In genomic region chr16:83701494-83701893, GRCh38 we compare ENCODE assay signal across 1 cellular context.
TF ChIP-seq lines count a peak whose summit lies in the region.

No MANE protein-coding gene starts in this region.

TF ChIP-seq in HepG2, 621 proteins besides CTCF, POLR2A, EP300 and RAD21 (continued from another document and continues in another):
- no peak for TF ChIP-seq NFE2L1 (CRISPR knock-in tag; IDR thresholded peaks at IDR 0.05; ENCODE audit: borderline replicate concordance)
- TF ChIP-seq ZNF432 (CRISPR knock-in tag; IDR thresholded peaks at IDR 0.05; ENCODE audit: borderline replicate concordance): no peak
- TF ChIP-seq EEA1 (CRISPR knock-in tag; IDR thresholded peaks at IDR 0.05; ENCODE audit: borderline replicate concordance): no peak
- TF ChIP-seq HMG20B (CRISPR knock-in tag; conservative IDR thresholded peaks at IDR 0.05): no peak
- TF ChIP-seq ZBTB21 (CRISPR knock-in tag; IDR thresholded peaks at IDR 0.05): no peak
- no peak for TF ChIP-seq SYNCRIP (IDR thresholded peaks at IDR 0.05; ENCODE audit: insufficient read depth, low read depth, low read length)
- TF ChIP-seq, protein P1, sequence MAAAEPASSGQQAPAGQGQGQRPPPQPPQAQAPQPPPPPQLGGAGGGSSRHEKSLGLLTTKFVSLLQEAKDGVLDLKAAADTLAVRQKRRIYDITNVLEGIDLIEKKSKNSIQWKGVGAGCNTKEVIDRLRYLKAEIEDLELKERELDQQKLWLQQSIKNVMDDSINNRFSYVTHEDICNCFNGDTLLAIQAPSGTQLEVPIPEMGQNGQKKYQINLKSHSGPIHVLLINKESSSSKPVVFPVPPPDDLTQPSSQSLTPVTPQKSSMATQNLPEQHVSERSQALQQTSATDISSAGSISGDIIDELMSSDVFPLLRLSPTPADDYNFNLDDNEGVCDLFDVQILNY (CRISPR knock-in tag; conservative IDR thresholded peaks at IDR 0.05): no peak
- TF ChIP-seq, protein P2, sequence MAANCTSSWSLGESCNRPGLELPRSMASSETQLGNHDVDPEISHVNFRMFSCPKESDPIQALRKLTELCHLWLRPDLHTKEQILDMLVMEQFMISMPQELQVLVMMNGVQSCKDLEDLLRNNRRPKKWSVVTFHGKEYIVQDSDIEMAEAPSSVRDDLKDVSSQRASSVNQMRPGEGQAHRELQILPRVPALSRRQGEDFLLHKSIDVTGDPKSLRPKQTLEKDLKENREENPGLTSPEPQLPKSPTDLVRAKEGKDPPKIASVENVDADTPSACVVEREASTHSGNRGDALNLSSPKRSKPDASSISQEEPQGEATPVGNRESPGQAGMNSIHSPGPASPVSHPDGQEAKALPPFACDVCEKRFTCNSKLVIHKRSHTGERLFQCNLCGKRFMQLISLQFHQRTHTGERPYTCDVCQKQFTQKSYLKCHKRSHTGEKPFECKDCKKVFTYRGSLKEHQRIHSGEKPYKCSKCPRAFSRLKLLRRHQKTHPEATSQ (CRISPR knock-in tag; IDR thresholded peaks at IDR 0.05; ENCODE audit: borderline replicate concordance): 0 out of 2 replicates have a peak, but pooled peaks have one; percentile 35
- no peak for TF ChIP-seq FOXC1 (CRISPR knock-in tag; IDR thresholded peaks at IDR 0.05; ENCODE audit: borderline replicate concordance)
- TF ChIP-seq IKZF4 (CRISPR knock-in tag; IDR thresholded peaks at IDR 0.05; ENCODE audit: borderline replicate concordance, low read depth, not compliant biosample characterization): no peak
- TF ChIP-seq HOXA3 (CRISPR knock-in tag; IDR thresholded peaks at IDR 0.05): no peak
- TF ChIP-seq ZNF33A (CRISPR knock-in tag; IDR thresholded peaks at IDR 0.05; ENCODE audit: borderline replicate concordance): no peak
- 0 out of 2 replicates have a peak, but pooled peaks have one; percentile 43 for TF ChIP-seq ZNF224 (CRISPR knock-in tag; IDR thresholded peaks at IDR 0.05)
- TF ChIP-seq, protein P3, sequence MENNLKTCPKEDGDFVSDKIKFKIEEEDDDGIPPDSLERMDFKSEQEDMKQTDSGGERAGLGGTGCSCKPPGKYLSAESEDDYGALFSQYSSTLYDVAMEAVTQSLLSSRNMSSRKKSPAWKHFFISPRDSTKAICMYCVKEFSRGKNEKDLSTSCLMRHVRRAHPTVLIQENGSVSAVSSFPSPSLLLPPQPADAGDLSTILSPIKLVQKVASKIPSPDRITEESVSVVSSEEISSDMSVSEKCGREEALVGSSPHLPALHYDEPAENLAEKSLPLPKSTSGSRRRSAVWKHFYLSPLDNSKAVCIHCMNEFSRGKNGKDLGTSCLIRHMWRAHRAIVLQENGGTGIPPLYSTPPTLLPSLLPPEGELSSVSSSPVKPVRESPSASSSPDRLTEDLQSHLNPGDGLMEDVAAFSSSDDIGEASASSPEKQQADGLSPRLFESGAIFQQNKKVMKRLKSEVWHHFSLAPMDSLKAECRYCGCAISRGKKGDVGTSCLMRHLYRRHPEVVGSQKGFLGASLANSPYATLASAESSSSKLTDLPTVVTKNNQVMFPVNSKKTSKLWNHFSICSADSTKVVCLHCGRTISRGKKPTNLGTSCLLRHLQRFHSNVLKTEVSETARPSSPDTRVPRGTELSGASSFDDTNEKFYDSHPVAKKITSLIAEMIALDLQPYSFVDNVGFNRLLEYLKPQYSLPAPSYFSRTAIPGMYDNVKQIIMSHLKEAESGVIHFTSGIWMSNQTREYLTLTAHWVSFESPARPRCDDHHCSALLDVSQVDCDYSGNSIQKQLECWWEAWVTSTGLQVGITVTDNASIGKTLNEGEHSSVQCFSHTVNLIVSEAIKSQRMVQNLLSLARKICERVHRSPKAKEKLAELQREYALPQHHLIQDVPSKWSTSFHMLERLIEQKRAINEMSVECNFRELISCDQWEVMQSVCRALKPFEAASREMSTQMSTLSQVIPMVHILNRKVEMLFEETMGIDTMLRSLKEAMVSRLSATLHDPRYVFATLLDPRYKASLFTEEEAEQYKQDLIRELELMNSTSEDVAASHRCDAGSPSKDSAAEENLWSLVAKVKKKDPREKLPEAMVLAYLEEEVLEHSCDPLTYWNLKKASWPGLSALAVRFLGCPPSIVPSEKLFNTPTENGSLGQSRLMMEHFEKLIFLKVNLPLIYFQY (CRISPR knock-in tag; IDR thresholded peaks at IDR 0.05; ENCODE audit: borderline replicate concordance): 0 out of 2 replicates have a peak, but pooled peaks have one; percentile 40
- TF ChIP-seq ZNF747 (CRISPR knock-in tag; IDR thresholded peaks at IDR 0.05; ENCODE audit: borderline replicate concordance): no peak
- TF ChIP-seq ZNF296 (CRISPR knock-in tag; conservative IDR thresholded peaks at IDR 0.05): no peak
- no peak for TF ChIP-seq SPEN (CRISPR knock-in tag; IDR thresholded peaks at IDR 0.05; ENCODE audit: low read depth)
- TF ChIP-seq ZBTB49 (CRISPR knock-in tag; IDR thresholded peaks at IDR 0.05; ENCODE audit: borderline replicate concordance): 0 out of 2 replicates have a peak, but pooled peaks have one; percentile 77
- TF ChIP-seq ZNF10 (CRISPR knock-in tag; IDR thresholded peaks at IDR 0.05; ENCODE audit: borderline replicate concordance, low read depth): no peak
- TF ChIP-seq HDAC1 (CRISPR knock-in tag; IDR thresholded peaks at IDR 0.05): no peak
- no peak for TF ChIP-seq MXI1 (IDR thresholded peaks at IDR 0.05; ENCODE audit: borderline replicate concordance, low read depth, low read length)
- TF ChIP-seq, protein P4, sequence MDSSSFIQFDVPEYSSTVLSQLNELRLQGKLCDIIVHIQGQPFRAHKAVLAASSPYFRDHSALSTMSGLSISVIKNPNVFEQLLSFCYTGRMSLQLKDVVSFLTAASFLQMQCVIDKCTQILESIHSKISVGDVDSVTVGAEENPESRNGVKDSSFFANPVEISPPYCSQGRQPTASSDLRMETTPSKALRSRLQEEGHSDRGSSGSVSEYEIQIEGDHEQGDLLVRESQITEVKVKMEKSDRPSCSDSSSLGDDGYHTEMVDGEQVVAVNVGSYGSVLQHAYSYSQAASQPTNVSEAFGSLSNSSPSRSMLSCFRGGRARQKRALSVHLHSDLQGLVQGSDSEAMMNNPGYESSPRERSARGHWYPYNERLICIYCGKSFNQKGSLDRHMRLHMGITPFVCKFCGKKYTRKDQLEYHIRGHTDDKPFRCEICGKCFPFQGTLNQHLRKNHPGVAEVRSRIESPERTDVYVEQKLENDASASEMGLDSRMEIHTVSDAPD (CRISPR knock-in tag; IDR thresholded peaks at IDR 0.05): no peak
- TF ChIP-seq PITX1 (CRISPR knock-in tag; IDR thresholded peaks at IDR 0.05): no peak
- TF ChIP-seq ZNF367 (CRISPR knock-in tag; IDR thresholded peaks at IDR 0.05; ENCODE audit: borderline replicate concordance): no peak
- TF ChIP-seq SP5 (CRISPR knock-in tag; IDR thresholded peaks at IDR 0.05; ENCODE audit: borderline replicate concordance, low read depth): no peak
- no peak for TF ChIP-seq RERE (CRISPR knock-in tag; IDR thresholded peaks at IDR 0.05; ENCODE audit: low read depth)
- TF ChIP-seq ZNF646 (CRISPR knock-in tag; IDR thresholded peaks at IDR 0.05): no peak
